ENCODE assay signal across 8 cellular contexts in the genomic region with DNA sequence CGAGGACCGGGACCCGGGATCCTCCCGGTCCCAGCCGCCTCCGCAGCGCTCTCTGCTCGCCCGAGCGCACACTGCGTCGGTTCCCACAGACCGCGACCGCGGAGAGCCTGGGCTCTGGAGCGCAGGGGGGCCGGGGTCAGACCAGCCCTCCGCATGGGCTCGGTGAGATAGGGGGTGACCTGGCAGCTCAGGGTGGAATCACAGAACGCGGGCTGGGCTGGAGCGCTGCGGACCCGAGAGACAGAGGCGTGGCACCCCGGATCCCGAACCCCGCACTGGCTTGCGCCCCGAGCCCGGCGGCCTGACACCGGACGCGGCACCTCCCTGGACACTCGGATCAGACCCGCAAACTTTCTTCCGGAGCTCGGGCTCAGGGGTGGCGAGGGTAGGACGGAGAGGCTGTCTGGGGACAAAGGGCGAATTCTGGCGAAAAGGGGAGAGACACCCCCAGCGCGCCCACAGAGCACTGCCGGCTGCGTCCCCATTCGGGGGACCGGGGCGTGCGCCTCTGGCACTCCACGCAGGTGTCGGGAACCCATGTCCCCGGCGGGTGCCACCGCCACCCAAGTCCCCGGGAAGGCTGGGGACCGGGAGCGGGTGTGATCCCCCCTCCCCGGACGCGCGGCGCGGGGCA. TPM values are rescaled to one million over a fixed set of nuclear protein-coding genes. Genes with fewer than 3 reads are reported as not detected.
DNase-seq lines count a peak whose midpoint lies in the region; ATAC-seq, FAIRE-seq and TF ChIP-seq lines count a peak whose summit lies in the region.

No MANE protein-coding gene starts in this region.

- no peaks in the 10 kb centered on the region for H3K36me3 Mint-ChIP-seq in T-helper 17 cell (ENCODE audit: low read depth)

- CTCF ChIA-PET in A673 (lab: Charles Lee): interaction anchor here (0.6 kb wide), 1 partner anchor 382 kb away, joined by 4 read pairs; no protein-coding TSS in a partner anchor

- 1% methylated on average over 55 to 66 of the region's 66 CpGs for WGBS in pancreas, 2 donors

- no peak overlapping the region for H3K27ac ChIP-seq in A673 (ENCODE audit: low read depth, low read length, poor library complexity, severe bottlenecking)
- H3K27ac ChIP-seq in pancreas: no peak overlapping the region

- H3K4me1 Mint-ChIP-seq in T-helper 17 cell: no peaks in the 10 kb centered on the region

- H3K9me3 ChIP-seq in A673 (ENCODE audit: low read depth, low read length, poor library complexity, severe bottlenecking) (no peaks in the 10 kb centered on the region), T-helper 17 cell (ENCODE audit: control insufficient read depth, low read length, poor library complexity, severe bottlenecking) (no peaks in the 10 kb centered on the region), pancreas (no peaks in the 10 kb centered on the region)

- no peak for FAIRE-seq in pancreas (lab: Jason Lieb, UNC)

- intact Hi-C loops in A673 (cut with micrococcal nuclease; ENCODE audit: unreplicated experiment): no loop called here
- intact Hi-C loops in Right ventricle myocardium superior (cut with DNase I): no loop called here
- intact Hi-C loops in pancreas (cut with DNase I): no loop called here

- POLR2A ChIA-PET in A673 (lab: Charles Lee; ENCODE audit: low non-redundant PET): no interaction called here

- DNase-seq in A673 (ENCODE audit: low spot score): no peak
- DNase-seq in T-helper 17 cell: no peak
- DNase-seq in Right ventricle myocardium superior: no peak
- no peak for DNase-seq in pancreas
- DNase-seq in KBM-7: no peak
- DNase-seq in NCI-H2107 (lab: John Stamatoyannopoulos, UW): no peak

- H3K4me1 ChIP-seq in A673 (ENCODE audit: insufficient read depth, low read length, poor library complexity, severe bottlenecking): no peaks in the 10 kb centered on the region
- H3K4me1 ChIP-seq in pancreas: peaks cover 0 to 7% (median 6%) of the 10 kb centered on the region in 3 donors

- H3K4me3 ChIP-seq in A673 (ENCODE audit: low read depth, low read length, poor library complexity, severe bottlenecking): peak overlapping the region; percentile 17
- H3K4me3 ChIP-seq in pancreas: peak overlapping the region in 2 of 4 donors; percentile 24 to 32

- ATAC-seq in T-helper 17 cell (no peak), Right ventricle myocardium superior (ENCODE audit: poor library complexity) (peak; percentile 55), pancreas (peak in 3 of 4 donors; percentile 41 to 50 (median 47)), GM18861 (IDR thresholded peaks at IDR 0.05; ENCODE audit: unreplicated experiment) (no peak), HG03159 (IDR thresholded peaks at IDR 0.05; ENCODE audit: unreplicated experiment) (no peak)

- H3K27me3 ChIP-seq in A673 (replicated peaks; ENCODE audit: insufficient read depth, low read depth, low read length, poor library complexity): peaks cover 79% of the 10 kb centered on the region
- H3K27me3 ChIP-seq in pancreas: peaks cover 0 to 7% (median 3%) of the 10 kb centered on the region in 4 donors

- H3K36me3 ChIP-seq in A673 (ENCODE audit: insufficient read depth, low read length, poor library complexity, severe bottlenecking): no peaks in the 10 kb centered on the region
- H3K36me3 ChIP-seq in pancreas: no peaks in the 10 kb centered on the region

- TF ChIP-seq CTCF in A673 (conservative IDR thresholded peaks at IDR 0.05; ENCODE audit: low read depth, low read length): no peak
- no peak for TF ChIP-seq CTCF in pancreas (IDR thresholded peaks at IDR 0.05)

- BruUV-seq in A673 (replicated peaks; lab: Mats Ljungman, UMichigan): no TSS peak

- peak overlapping the region; percentile 57 for H3K4me3 Mint-ChIP-seq in T-helper 17 cell

- no peak overlapping the region for H3K27ac Mint-ChIP-seq in T-helper 17 cell

- in situ Hi-C loops in KBM-7 (cut with MboI; ENCODE audit: low pct_unique_long_range_greater_than_20kb, low sequenced_read_pairs): no loop called here

- peaks cover 53% of the 10 kb centered on the region for H3K27me3 Mint-ChIP-seq in T-helper 17 cell

RNA-seq across cellular contexts. Expression of a gene that starts 0.6 kb away (rescaled TPM):
- not detected in 2 replicates for total RNA-seq in A673 (2021)
- not detected for total RNA-seq in T-helper 17 cell
- total RNA-seq in Right ventricle myocardium superior: 3.3 TPM
- total RNA-seq in pancreas: under 1 TPM in 2 of 6 donors, not detected in 4; 0.16 to 0.25 TPM
- under 1 TPM in 1 of 2 donors, not detected in 1; 0.12 TPM for polyA plus RNA-seq in pancreas

RNA-seq across cellular contexts. Expression of a gene that starts 39.6 kb away (rescaled TPM):
- total RNA-seq in A673 (2021) (75.3 and 89.4 TPM in 2 replicates), T-helper 17 cell (100 to 1,000 TPM in 1 of 2 donors, 10 to 100 TPM in 1; 99.6 to 105 TPM), Right ventricle myocardium superior (54.5 TPM), pancreas (100 to 1,000 TPM in 3 of 6 donors, 10 to 100 TPM in 3; 66.4 to 196 (median 101) TPM)
- polyA plus RNA-seq in pancreas: 10 to 100 TPM; 65.7 to 94.6 TPM

Comparison
In these comparisons a context has a peak if more than half of its experiments do, and no peak if none do; other contexts are left out.
1. ATAC-seq: peak in Right ventricle myocardium superior (single experiment) and pancreas (3 of 4); none in T-helper 17 cell (single experiment), GM18861 (single experiment) and HG03159 (single experiment).